28 cellular contexts compared by ENCODE assay signal in genomic region chr2:222526480-222527277, GRCh38.
DNase-seq lines count a peak whose midpoint lies in the region; ATAC-seq and TF ChIP-seq lines count a peak whose summit lies in the region.
"Had no signal": no experiment of that assay in that cellular context is flagged by ENCODE, and none has a peak within 500 bp of the region (broad histone marks: within the 10 kb centered on the region; RNA-seq: fewer than 3 reads in every experiment).

No MANE protein-coding gene starts in this region.

- no peaks in the 10 kb centered on the region for H3K9me3 Mint-ChIP-seq in MCF 10A (ENCODE audit: unreplicated experiment)
- H3K9me3 Mint-ChIP-seq: natural killer cell had no signal

- in situ Hi-C loops in mammary epithelial cell (cut with MboI; ENCODE audit: low sequenced_read_pairs in 2 of 2) (no loop called here), GM13977 (cut with MboI; ENCODE audit: low pct_unique_long_range_greater_than_20kb, low sequenced_read_pairs, unreplicated experiment) (no loop called here)

- no peak overlapping the region for H2AFZ ChIP-seq in mammary epithelial cell (ENCODE audit: low read depth, low read length)

- dilution Hi-C loops in mammary epithelial cell (cut with HindIII; ENCODE audit: low sequenced_read_pairs) = no loop called here

- H3K9me3 ChIP-seq in mammary epithelial cell (replicated peaks; ENCODE audit: insufficient read depth, low read length) = no peaks in the 10 kb centered on the region
- H3K9me3 ChIP-seq: HAP-1, left lung had no signal

- WGBS in mammary epithelial cell (ENCODE audit: low coverage, missing lambda C conversion rate) = 88% methylated on average over 7 of the region's 7 CpGs

- H3K4me1 ChIP-seq in mammary epithelial cell (ENCODE audit: insufficient read depth, low read length) = no peaks in the 10 kb centered on the region
- H3K4me1 ChIP-seq: HAP-1, left lung had no signal

- no peaks in the 10 kb centered on the region for H3K79me2 ChIP-seq in mammary epithelial cell (ENCODE audit: insufficient read depth, low read length)

- H3K4me1 Mint-ChIP-seq in MCF 10A (ENCODE audit: insufficient read depth, unreplicated experiment) = no peaks in the 10 kb centered on the region
- H3K4me1 Mint-ChIP-seq: CD14-positive monocyte, natural killer cell had no signal

- intact Hi-C loops in MCF 10A (cut with micrococcal nuclease) = no loop called here
- intact Hi-C loops in mammary epithelial cell (cut with micrococcal nuclease) = no loop called here

- POLR2A ChIA-PET in MCF 10A (lab: Yijun Ruan, JAX) = interaction anchor here (1.2 to 1.7 kb wide), 3 partner anchors 8 to 100 kb away, joined by 3 to 5 read pairs (median 4); no protein-coding TSS in a partner anchor

- TF ChIP-seq CTCF in MCF 10A (IDR thresholded peaks at IDR 0.05; ENCODE audit: unreplicated experiment) (no peak), mammary epithelial cell (conservative IDR thresholded peaks at IDR 0.05 in 1 of 2, IDR thresholded peaks at IDR 0.05 in 1 of 2; ENCODE audit: extremely low read depth in 1 of 2, insufficient read depth in 1 of 2, low read depth in 1 of 2, low read length in 2 of 2) (no peak), GM13977 (IDR thresholded peaks at IDR 0.05; ENCODE audit: extremely low read depth, insufficient read depth, missing control alignments) (no peak)

- DNase-seq in MCF 10A (ENCODE audit: unreplicated experiment) (no peak), mammary epithelial cell (no peak), GM13977 (ENCODE audit: low spot score) (no peak)
- no peak for DNase-seq in activated CD4-positive, alpha-beta T cell treated with anti-CD3 and anti-CD28 coated beads for 4 hours
- DNase-seq: activated CD4-positive, alpha-beta T cell treated with anti-CD3 and anti-CD28 coated beads, Interleukin-2, amount 50 U/mL, for 48 hours; activated CD4-positive, CD25-positive, alpha-beta regulatory T cell; activated CD8-positive, alpha-beta memory T cell treated with anti-CD3 and anti-CD28 coated beads, Interleukin-2, amount 50 U/mL, for 4 hours; activated naive CD4-positive, alpha-beta T cell treated with anti-CD3 and anti-CD28 coated beads, Interleukin-2, amount 50 U/mL, for 16 hours; amniotic stem cell; brain microvascular endothelial cell; Calu3; left lung; natural killer cell; NCI-H187; NCI-H2171; NCI-H510A; OCI-M1; stimulated activated naive CD4-positive, alpha-beta T cell had no signal

- ATAC-seq in HG02798 (IDR thresholded peaks at IDR 0.05; ENCODE audit: poor library complexity, unreplicated experiment) (peak; percentile 48), HG03442 (IDR thresholded peaks at IDR 0.05; ENCODE audit: unreplicated experiment) (peak; percentile 38), GM18511 (IDR thresholded peaks at IDR 0.05; ENCODE audit: unreplicated experiment) (no peak), GM18858 (IDR thresholded peaks at IDR 0.05; ENCODE audit: unreplicated experiment) (no peak)
- ATAC-seq: HepG2, left lung, natural killer cell had no signal

- no peak overlapping the region for H3K27ac ChIP-seq in mammary epithelial cell (ENCODE audit: insufficient read depth, low read depth, low read length)
- H3K27ac ChIP-seq: 22Rv1, brain microvascular endothelial cell, left lung, SK-N-MC had no signal

- H3K4me3 ChIP-seq in mammary epithelial cell (replicated peaks in 1 of 3; ENCODE audit: insufficient read depth in 1 of 3, low read depth in 2 of 3, low read length in 3 of 3) = no peak overlapping the region
- H3K4me3 ChIP-seq: HAP-1, left lung, SK-N-MC had no signal

- H3K4me3 Mint-ChIP-seq in MCF 10A (ENCODE audit: unreplicated experiment) = no peak overlapping the region
- H3K4me3 Mint-ChIP-seq: activated T-helper 1 cell treated with anti-CD3 and anti-CD28 coated beads, Interleukin-12 subunit alpha, Interleukin-12 subunit beta, Interleukin-2, Interleukin-4 antibody, amounts not matched to agents 30 ng/mL and 10 ng/mL and 1 ng/mL, durations not matched to agents 14 hours and 24 hours and 36 hours; CD14-positive monocyte; natural killer cell had no signal

- H3K4me2 ChIP-seq in mammary epithelial cell (ENCODE audit: insufficient read depth, low read depth, low read length) = no peak overlapping the region

- no peak overlapping the region for H3K9ac ChIP-seq in mammary epithelial cell (ENCODE audit: insufficient read depth, low read length)

- H3K27ac Mint-ChIP-seq in MCF 10A (ENCODE audit: low read depth, unreplicated experiment) = peak overlapping the region; percentile 46
- H3K27ac Mint-ChIP-seq: activated T-helper 1 cell treated with anti-CD3 and anti-CD28 coated beads, Interleukin-12 subunit alpha, Interleukin-12 subunit beta, Interleukin-2, Interleukin-4 antibody, amounts not matched to agents 30 ng/mL and 10 ng/mL and 1 ng/mL, durations not matched to agents 14 hours and 24 hours and 36 hours; CD14-positive monocyte; natural killer cell had no signal

- H3K36me3 Mint-ChIP-seq in MCF 10A (ENCODE audit: insufficient read depth, unreplicated experiment) = peaks cover 96% of the 10 kb centered on the region
- H3K36me3 Mint-ChIP-seq: CD14-positive monocyte, natural killer cell had no signal

- no peaks in the 10 kb centered on the region for H4K20me1 ChIP-seq in mammary epithelial cell (ENCODE audit: insufficient read depth, low read length)

- CTCF ChIA-PET in MCF 10A (lab: Yijun Ruan, JAX) = interaction anchor here (0.6 to 1.5 kb wide), 3 partner anchors 35 to 209 kb away, joined by 3 to 4 read pairs (median 3); no protein-coding TSS in a partner anchor
- CTCF ChIA-PET in mammary epithelial cell (lab: Charles Lee; ENCODE audit: low non-redundant PET) = no interaction called here

- no TSS peak for BruUV-seq in MCF 10A (replicated peaks; lab: Mats Ljungman, UMichigan)
- no TSS peak for BruUV-seq in mammary epithelial cell (replicated peaks; lab: Mats Ljungman, UMichigan)

- H3K27me3 ChIP-seq in mammary epithelial cell (ENCODE audit: insufficient read depth, low read length) = no peaks in the 10 kb centered on the region
- H3K27me3 ChIP-seq: brain microvascular endothelial cell, left lung had no signal

- H3K27me3 Mint-ChIP-seq in MCF 10A (ENCODE audit: insufficient read depth, unreplicated experiment) = no peaks in the 10 kb centered on the region

- no peaks in the 10 kb centered on the region for H3K36me3 ChIP-seq in mammary epithelial cell (ENCODE audit: insufficient read depth, low read length)
- H3K36me3 ChIP-seq: brain microvascular endothelial cell, HAP-1 had no signal

Comparison
In these comparisons a context has a peak if more than half of its experiments do, and no peak if none do; other contexts are left out.
1. ATAC-seq: peak in HG02798 (single experiment) and HG03442 (single experiment); none in GM18511 (single experiment) and GM18858 (single experiment).